9 cellular contexts compared by ENCODE assay signal in genomic region chr4:111268769-111269414, GRCh38.
DNase-seq lines count a peak whose midpoint lies in the region; ATAC-seq and TF ChIP-seq lines count a peak whose summit lies in the region.
"Had no signal": no experiment of that assay in that cellular context is flagged by ENCODE, and none has a peak within 500 bp of the region (broad histone marks: within the 10 kb centered on the region; RNA-seq: fewer than 3 reads in every experiment).

No MANE protein-coding gene starts in this region.

- no peak overlapping the region for H2AFZ ChIP-seq in SK-N-SH (ENCODE audit: low read depth)

- no peak for DNase-seq in SK-N-SH
- DNase-seq in adipocyte (ENCODE audit: low read depth) = peak; percentile 63
- DNase-seq in tibial artery = no peak
- no peak for DNase-seq in stimulated activated CD4-positive, alpha-beta T cell treated with anti-CD3 and anti-CD28 coated beads, Interleukin-1b, Interleukin-23, amount 100 ng/mL, for 48 hours
- no peak for DNase-seq in SHP77 treated with DMSO at 0.1 percent for 48 hours (lab: John Stamatoyannopoulos, UW)
- no peak for DNase-seq in NCI-H146 treated with DMSO at 0.1 percent for 48 hours (lab: John Stamatoyannopoulos, UW; ENCODE audit: unreplicated experiment)
- DNase-seq: 8988T had no signal

- no peak for TF ChIP-seq RAD21 in SK-N-SH (IDR thresholded peaks at IDR 0.05; ENCODE audit: low read length)

- WGBS in SK-N-SH (ENCODE audit: low lambda C conversion rate) = 33% methylated on average over 2 of the region's 2 CpGs

- TF ChIP-seq CTCF in SK-N-SH (IDR thresholded peaks at IDR 0.05) (no peak), tibial artery (IDR thresholded peaks at IDR 0.05) (no peak)

- no peaks in the 10 kb centered on the region for H4K20me1 ChIP-seq in SK-N-SH (ENCODE audit: insufficient read depth)

- H3K4me1 ChIP-seq in SK-N-SH (ENCODE audit: control insufficient read depth in 1 of 2, insufficient read depth in 2 of 2, low read depth in 1 of 2, low read length in 1 of 2) (peaks cover 0 to 4% of the 10 kb centered on the region in 2 experiments; a peak in 2 of 4 replicates), adipocyte (ENCODE audit: control insufficient read depth, insufficient read depth, low read length) (peaks cover 11% of the 10 kb centered on the region), tibial artery (peaks cover 0 to 29% (median 2%) of the 10 kb centered on the region in 4 donors)

- H3K9me3 ChIP-seq in SK-N-SH (no peaks in the 10 kb centered on the region), adipocyte (ENCODE audit: control insufficient read depth, low read length) (no peaks in the 10 kb centered on the region), tibial artery (no peaks in the 10 kb centered on the region)

- H3K27ac ChIP-seq in SK-N-SH (ENCODE audit: low read depth in 2 of 2, low read length in 1 of 2) (no peak overlapping the region; a peak in 1 of 4 replicates), tibial artery (peak overlapping the region; percentile 57 to 64)

- ATAC-seq in SK-N-SH treated with all-trans-retinoic acid at 6 μM for 48 hours (no peak), HG02981 (IDR thresholded peaks at IDR 0.05; ENCODE audit: unreplicated experiment) (peak; percentile 72)

- no peak for TF ChIP-seq EP300 in SK-N-SH (IDR thresholded peaks at IDR 0.05; ENCODE audit: borderline replicate concordance in 1 of 2, low read depth in 1 of 2, low read length in 1 of 2)

- no peaks in the 10 kb centered on the region for H3K9me2 ChIP-seq in SK-N-SH

- H3K9ac ChIP-seq in SK-N-SH (no peak overlapping the region), adipocyte (ENCODE audit: low read length) (no peak overlapping the region)

- H3K79me2 ChIP-seq in SK-N-SH (ENCODE audit: insufficient read depth) = no peaks in the 10 kb centered on the region

- H3K27me3 ChIP-seq in SK-N-SH (ENCODE audit: insufficient read depth) = peaks cover 21% of the 10 kb centered on the region; the same call in 1 of the 2 replicates
- H3K27me3 ChIP-seq in adipocyte (replicated peaks; ENCODE audit: control insufficient read depth, insufficient read depth, low read length) = no peaks in the 10 kb centered on the region
- no peaks in the 10 kb centered on the region for H3K27me3 ChIP-seq in tibial artery

- no peaks in the 10 kb centered on the region for H3F3A ChIP-seq in SK-N-SH (replicated peaks; ENCODE audit: insufficient read depth)

- H3K4me3 ChIP-seq in SK-N-SH (ENCODE audit: low read depth in 2 of 2, low read length in 1 of 2) (no peak overlapping the region), adipocyte (ENCODE audit: low read length) (peak overlapping the region; percentile 39), tibial artery (peak overlapping the region in 1 of 2 donors; percentile 1)

- CTCF ChIA-PET in SK-N-SH (lab: Yijun Ruan, JAX) = interaction anchor here (1.2 to 2.3 kb wide), 2 partner anchors 14 kb away, joined by 4 to 10 read pairs; no protein-coding TSS in a partner anchor

- H3K36me3 ChIP-seq in SK-N-SH (replicated peaks in 1 of 2; ENCODE audit: control insufficient read depth in 1 of 2, insufficient read depth in 2 of 2, low read length in 1 of 2) = no peaks in the 10 kb centered on the region
- no peaks in the 10 kb centered on the region for H3K36me3 ChIP-seq in adipocyte (ENCODE audit: control insufficient read depth, insufficient read depth, low read length, severe bottlenecking)
- H3K36me3 ChIP-seq in tibial artery = no peaks in the 10 kb centered on the region

- POLR2A ChIA-PET in SK-N-SH (lab: Yijun Ruan, JAX) = no interaction called here

- H3K4me2 ChIP-seq in SK-N-SH = no peak overlapping the region; the same call in 1 of the 2 replicates

- intact Hi-C loops in tibial artery (cut with DNase I; ENCODE audit: low total_unique reads) = no loop called here

TF ChIP-seq in SK-N-SH treated with all-trans-retinoic acid at 6 μM for 48 hours, 23 proteins besides CTCF, POLR2A, EP300 and RAD21:
- TF ChIP-seq ZFP30 (CRISPR knock-in tag; IDR thresholded peaks at IDR 0.05) (no peak), TCF4 (CRISPR knock-in tag; IDR thresholded peaks at IDR 0.05; ENCODE audit: borderline replicate concordance) (peak; percentile 19; the same call in 1 of the 2 replicates)

TF ChIP-seq in SK-N-SH, 30 proteins besides CTCF, POLR2A, EP300 and RAD21:
- TF ChIP-seq POLR2AphosphoS5 (IDR thresholded peaks at IDR 0.05; ENCODE audit: low read depth, low read length) (no peak), GABPA (IDR thresholded peaks at IDR 0.05; ENCODE audit: low read depth) (no peak), ELF1 (IDR thresholded peaks at IDR 0.05) (no peak)
- TF ChIP-seq, protein P1, sequence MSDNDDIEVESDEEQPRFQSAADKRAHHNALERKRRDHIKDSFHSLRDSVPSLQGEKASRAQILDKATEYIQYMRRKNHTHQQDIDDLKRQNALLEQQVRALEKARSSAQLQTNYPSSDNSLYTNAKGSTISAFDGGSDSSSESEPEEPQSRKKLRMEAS (IDR thresholded peaks at IDR 0.05; ENCODE audit: low read depth) = no peak

Comparison
In these comparisons a context has a peak if more than half of its experiments do, and no peak if none do; other contexts are left out.
1. H3K27ac ChIP-seq: peak in tibial artery (2 of 2); none in SK-N-SH (0 of 2).